Comparison of ENCODE assay signal across 16 cellular contexts in the genomic region with DNA sequence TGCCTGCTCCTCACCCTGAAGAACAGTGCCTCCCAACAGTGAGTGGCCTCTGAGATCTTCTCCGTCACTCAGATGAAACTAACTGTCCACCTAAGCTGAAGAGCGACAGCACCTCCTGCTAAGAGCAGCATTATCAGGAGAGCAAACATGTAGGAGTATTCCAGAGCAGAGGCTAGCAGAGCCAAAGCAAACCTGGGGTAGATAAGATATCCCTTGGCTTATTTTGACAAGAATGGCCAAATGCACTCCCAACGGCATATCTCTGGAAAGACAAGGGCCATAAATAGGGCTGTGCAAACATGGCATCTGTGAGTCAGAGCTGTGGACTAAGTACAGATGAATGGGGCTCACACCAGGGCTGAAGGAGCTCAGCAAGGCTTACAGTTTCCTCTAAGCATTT.
DNase-seq lines count a peak whose midpoint lies in the region; ATAC-seq and TF ChIP-seq lines count a peak whose summit lies in the region.
"Had no signal": no experiment of that assay in that cellular context is flagged by ENCODE, and none has a peak within 500 bp of the region (broad histone marks: within the 10 kb centered on the region; RNA-seq: fewer than 3 reads in every experiment).

No MANE protein-coding gene starts in this region.

- H3K4me3 ChIP-seq in choroid plexus epithelial cell (ENCODE audit: low read depth, low read length) (no peak overlapping the region), lower lobe of right lung (no peak overlapping the region)
- H3K4me3 ChIP-seq: PC-9, tibial nerve had no signal

- H3K9me3 ChIP-seq in lower lobe of right lung: no peaks in the 10 kb centered on the region
- H3K9me3 ChIP-seq: tibial nerve had no signal

- no peaks in the 10 kb centered on the region for H3K9me3 Mint-ChIP-seq in activated T-helper 1 cell treated with anti-CD3 and anti-CD28 coated beads, Interleukin-12 subunit alpha, Interleukin-12 subunit beta, Interleukin-2, Interleukin-4 antibody, amounts not matched to agents 30 ng/mL and 10 ng/mL and 1 ng/mL, durations not matched to agents 14 hours and 24 hours and 36 hours
- H3K9me3 Mint-ChIP-seq: activated naive CD4-positive, alpha-beta T cell treated with anti-CD3 and anti-CD28 coated beads, Interleukin-2, amount 50 U/mL, for 24 hours had no signal

- H3K27me3 Mint-ChIP-seq in activated T-helper 1 cell treated with anti-CD3 and anti-CD28 coated beads, Interleukin-12 subunit alpha, Interleukin-12 subunit beta, Interleukin-2, Interleukin-4 antibody, amounts not matched to agents 30 ng/mL and 10 ng/mL and 1 ng/mL, durations not matched to agents 14 hours and 24 hours and 36 hours (ENCODE audit: insufficient read depth): no peaks in the 10 kb centered on the region
- H3K27me3 Mint-ChIP-seq: activated naive CD4-positive, alpha-beta T cell treated with anti-CD3 and anti-CD28 coated beads, Interleukin-2, amount 50 U/mL, for 24 hours had no signal

- no peak overlapping the region for H3K27ac Mint-ChIP-seq in activated T-helper 1 cell treated with anti-CD3 and anti-CD28 coated beads, Interleukin-12 subunit alpha, Interleukin-12 subunit beta, Interleukin-2, Interleukin-4 antibody, amounts not matched to agents 30 ng/mL and 10 ng/mL and 1 ng/mL, durations not matched to agents 14 hours and 24 hours and 36 hours
- H3K27ac Mint-ChIP-seq: activated naive CD4-positive, alpha-beta T cell treated with anti-CD3 and anti-CD28 coated beads, Interleukin-2, amount 50 U/mL, for 24 hours had no signal

- intact Hi-C loops in lower lobe of right lung (cut with DNase I): no loop called here
- intact Hi-C loops in activated T-helper 1 cell treated with anti-CD3 and anti-CD28 coated beads, Interleukin-12 subunit alpha, Interleukin-12 subunit beta, Interleukin-2, Interleukin-4 antibody, amounts not matched to agents 30 ng/mL and 10 ng/mL and 1 ng/mL, durations not matched to agents 14 hours and 24 hours and 36 hours (cut with micrococcal nuclease): no loop called here

- H3K4me3 Mint-ChIP-seq in activated T-helper 1 cell treated with anti-CD3 and anti-CD28 coated beads, Interleukin-12 subunit alpha, Interleukin-12 subunit beta, Interleukin-2, Interleukin-4 antibody, amounts not matched to agents 30 ng/mL and 10 ng/mL and 1 ng/mL, durations not matched to agents 14 hours and 24 hours and 36 hours: no peak overlapping the region
- H3K4me3 Mint-ChIP-seq: activated naive CD4-positive, alpha-beta T cell treated with anti-CD3 and anti-CD28 coated beads, Interleukin-2, amount 50 U/mL, for 24 hours had no signal

- no peaks in the 10 kb centered on the region for H3K4me1 Mint-ChIP-seq in activated T-helper 1 cell treated with anti-CD3 and anti-CD28 coated beads, Interleukin-12 subunit alpha, Interleukin-12 subunit beta, Interleukin-2, Interleukin-4 antibody, amounts not matched to agents 30 ng/mL and 10 ng/mL and 1 ng/mL, durations not matched to agents 14 hours and 24 hours and 36 hours (ENCODE audit: low read depth)
- H3K4me1 Mint-ChIP-seq: activated naive CD4-positive, alpha-beta T cell treated with anti-CD3 and anti-CD28 coated beads, Interleukin-2, amount 50 U/mL, for 24 hours had no signal

- peaks cover 12% of the 10 kb centered on the region for H3K36me3 ChIP-seq in lower lobe of right lung

- no peaks in the 10 kb centered on the region for H3K36me3 Mint-ChIP-seq in activated T-helper 1 cell treated with anti-CD3 and anti-CD28 coated beads, Interleukin-12 subunit alpha, Interleukin-12 subunit beta, Interleukin-2, Interleukin-4 antibody, amounts not matched to agents 30 ng/mL and 10 ng/mL and 1 ng/mL, durations not matched to agents 14 hours and 24 hours and 36 hours (ENCODE audit: low read depth)
- H3K36me3 Mint-ChIP-seq: activated naive CD4-positive, alpha-beta T cell treated with anti-CD3 and anti-CD28 coated beads, Interleukin-2, amount 50 U/mL, for 24 hours had no signal

- H3K27ac ChIP-seq in C4-2B: peak overlapping the region; percentile 34; the same call in 1 of the 2 replicates
- H3K27ac ChIP-seq in lower lobe of right lung: no peak overlapping the region
- H3K27ac ChIP-seq: PC-9, tibial nerve had no signal

- no peak for TF ChIP-seq CTCF in C4-2B (conservative IDR thresholded peaks at IDR 0.05)
- TF ChIP-seq CTCF in choroid plexus epithelial cell (conservative IDR thresholded peaks at IDR 0.05; ENCODE audit: low read depth, low read length): no peak
- TF ChIP-seq CTCF in lower lobe of right lung (IDR thresholded peaks at IDR 0.05): no peak

- ATAC-seq in lower lobe of right lung: peak; percentile 45 to 81
- no peak for ATAC-seq in GM21390 (IDR thresholded peaks at IDR 0.05; ENCODE audit: unreplicated experiment)
- ATAC-seq: HCT116 had no signal

- peak; percentile 63 for DNase-seq in HuH-7.5 (ENCODE audit: low spot score)
- peak; percentile 35 for DNase-seq in choroid plexus epithelial cell (ENCODE audit: low read depth)
- DNase-seq in lower lobe of right lung: no peak
- DNase-seq in stimulated activated CD4-positive, alpha-beta T cell treated with anti-CD3 and anti-CD28 coated beads, Interleukin-4, amount 100 ng/mL, for 24 hours: no peak
- DNase-seq in activated T-helper 1 cell treated with anti-CD3 and anti-CD28 coated beads, Interleukin-12 subunit alpha, Interleukin-12 subunit beta, Interleukin-2, Interleukin-4 antibody, amounts not matched to agents 30 ng/mL and 10 ng/mL and 1 ng/mL, durations not matched to agents 14 hours and 24 hours and 36 hours (ENCODE audit: low spot score): no peak
- DNase-seq in activated T-cell treated with anti-CD3 and anti-CD28 coated beads, Interleukin-2, amount 50 U/mL, for 48 hours: no peak
- DNase-seq: activated CD4-positive, CD25-positive, alpha-beta regulatory T cell; NCI-H345; occipital lobe; PC-9; SW 1271 had no signal

- no peaks in the 10 kb centered on the region for H3K27me3 ChIP-seq in lower lobe of right lung (ENCODE audit: low read depth)
- H3K27me3 ChIP-seq: tibial nerve had no signal

- H3K4me1 ChIP-seq in lower lobe of right lung: no peaks in the 10 kb centered on the region
- H3K4me1 ChIP-seq: tibial nerve had no signal

Comparison
In these comparisons a context has a peak if more than half of its experiments do, and no peak if none do; other contexts are left out.
1. DNase-seq: peak in HuH-7.5 (single experiment) and choroid plexus epithelial cell (single experiment); none in lower lobe of right lung (single experiment), stimulated activated CD4-positive, alpha-beta T cell treated with anti-CD3 and anti-CD28 coated beads, Interleukin-4, amount 100 ng/mL, for 24 hours (single experiment), activated T-helper 1 cell treated with anti-CD3 and anti-CD28 coated beads, Interleukin-12 subunit alpha, Interleukin-12 subunit beta, Interleukin-2, Interleukin-4 antibody, amounts not matched to agents 30 ng/mL and 10 ng/mL and 1 ng/mL, durations not matched to agents 14 hours and 24 hours and 36 hours (single experiment) and activated T-cell treated with anti-CD3 and anti-CD28 coated beads, Interleukin-2, amount 50 U/mL, for 48 hours (0 of 2).